14 cellular contexts compared by ENCODE assay signal in the genomic region with DNA sequence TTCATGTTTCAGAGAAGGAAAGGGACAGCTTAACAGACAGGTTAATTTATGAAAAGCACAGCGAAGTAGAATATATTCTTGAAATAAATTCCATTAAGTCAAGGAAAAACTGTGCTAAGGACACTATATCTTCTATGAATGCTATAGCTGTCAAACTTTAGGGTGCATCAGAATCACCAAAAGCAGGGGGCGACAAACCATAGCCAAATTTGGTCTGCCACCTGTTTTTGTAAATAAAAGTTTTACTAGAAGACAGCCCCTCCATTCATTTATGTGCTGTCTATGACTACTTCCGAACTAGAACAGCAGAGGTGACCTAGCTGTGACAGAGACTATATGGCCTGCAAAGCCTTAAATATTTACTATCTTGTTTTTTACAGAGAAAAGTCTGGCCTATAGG. TPM values are rescaled to one million over a fixed set of nuclear protein-coding genes. Genes with fewer than 3 reads are reported as not detected.
A peak's percentile ranks its signal among the peaks of the same experiment; 100 is the strongest.
DNase-seq lines count a peak whose midpoint lies in the region; ATAC-seq, FAIRE-seq and TF ChIP-seq lines count a peak whose summit lies in the region.
"Had no signal": no experiment of that assay in that cellular context is flagged by ENCODE, and none has a peak within 500 bp of the region (broad histone marks: within the 10 kb centered on the region; RNA-seq: fewer than 3 reads in every experiment).

No MANE protein-coding gene starts in this region.

- H3K27me3 ChIP-seq in HepG2 (ENCODE audit: control insufficient read depth in 1 of 2, insufficient read depth in 2 of 2, low read length in 2 of 2) (no peaks in the 10 kb centered on the region; a peak in 1 of 5 replicates), right lobe of liver (no peaks in the 10 kb centered on the region), OCI-LY1 (ENCODE audit: insufficient read depth, low read length) (no peaks in the 10 kb centered on the region), H1 (replicated peaks in 1 of 4; ENCODE audit: control insufficient read depth in 3 of 4, extremely low read depth in 1 of 4, insufficient read depth in 3 of 4, low read length in 3 of 4) (no peaks in the 10 kb centered on the region)

- H3K56ac ChIP-seq in H1 (replicated peaks; ENCODE audit: insufficient read length, low read depth, low read length), result no peak overlapping the region

- no peak overlapping the region for H2BK12ac ChIP-seq in H1 (ENCODE audit: low read depth, low read length)

- H3K23me2 ChIP-seq in H1 (ENCODE audit: low read depth, low read length), result no peaks in the 10 kb centered on the region

- CTCF ChIA-PET in HepG2 (lab: Yijun Ruan, JAX; ENCODE audit: low intra/inter-chr PET ratio, low total read pairs), result no interaction called here
- CTCF ChIA-PET in H1 (lab: Charles Lee; ENCODE audit: partially characterized antibody), result interaction anchor here (0.6 to 1.0 kb wide), 3 partner anchors 9 to 299 kb away, joined by 3 to 4 read pairs (median 3); no protein-coding TSS in a partner anchor

- in situ Hi-C loops in HepG2 (cut with HindIII; ENCODE audit: extremely low pct_ligation_motif_present, low pct_unique_long_range_greater_than_20kb), result no loop called here

- H3K9me3 Mint-ChIP-seq in type B pancreatic cell, result no peaks in the 10 kb centered on the region
- H3K9me3 Mint-ChIP-seq: activated T-helper 2 cell treated with anti-CD3 and anti-CD28 coated beads, Interferon-gamma antibody, Interleukin-2, Interleukin-4, amounts not matched to agents 10 μg/mL and 5 μg/mL and 100 μg/mL, durations not matched to agents 14 hours and 24 hours and 36 hours had no signal

- TF ChIP-seq RAD21 in HepG2 (CRISPR knock-in tag; IDR thresholded peaks at IDR 0.05) (no peak), H1 (IDR thresholded peaks at IDR 0.05 in 1 of 2, conservative IDR thresholded peaks at IDR 0.05 in 1 of 2; ENCODE audit: low read depth in 2 of 2, low read length in 2 of 2) (peak; percentile 47 to 52)

- H3K4me1 ChIP-seq in HepG2 (ENCODE audit: insufficient read depth, low read length), result no peaks in the 10 kb centered on the region
- peaks cover 0 to 31% (median 14%) of the 10 kb centered on the region in 4 donors for H3K4me1 ChIP-seq in right lobe of liver
- H3K4me1 ChIP-seq in OCI-LY1 (ENCODE audit: insufficient read depth, low read length, severe bottlenecking), result no peaks in the 10 kb centered on the region
- H3K4me1 ChIP-seq in H1 (replicated peaks in 1 of 4; ENCODE audit: control insufficient read depth in 3 of 4, insufficient read depth in 4 of 4, low read length in 3 of 4), result no peaks in the 10 kb centered on the region

- H2BK120ac ChIP-seq in H1 (replicated peaks; ENCODE audit: low read depth, low read length), result no peak overlapping the region

- no peaks in the 10 kb centered on the region for H3F3A ChIP-seq in OCI-LY1 (ENCODE audit: insufficient read depth, low read length)

- no peaks in the 10 kb centered on the region for H3K9me3 ChIP-seq in HepG2 (ENCODE audit: low read length)
- H3K9me3 ChIP-seq in right lobe of liver, result no peaks in the 10 kb centered on the region
- no peaks in the 10 kb centered on the region for H3K9me3 ChIP-seq in OCI-LY1 (ENCODE audit: low read length)
- H3K9me3 ChIP-seq in H1 (ENCODE audit: insufficient read depth in 2 of 2, low read depth in 1 of 2, low read length in 1 of 2), result no peaks in the 10 kb centered on the region
- H3K9me3 ChIP-seq: HAP-1 had no signal

- no peak overlapping the region for H3K14ac ChIP-seq in H1 (ENCODE audit: insufficient read length)

- no TSS peak for BruUV-seq in HepG2 (replicated peaks; lab: Mats Ljungman, UMichigan)

- no peak overlapping the region for H2AFZ ChIP-seq in HepG2 (ENCODE audit: low read length)
- no peak overlapping the region for H2AFZ ChIP-seq in OCI-LY1 (ENCODE audit: low read length)
- no peak overlapping the region for H2AFZ ChIP-seq in H1 (ENCODE audit: low read length)

- WGBS in HepG2 (ENCODE audit: low lambda C conversion rate), result 98% methylated on average over 3 of the region's 3 CpGs
- WGBS in right lobe of liver (ENCODE audit: insufficient coverage, low coverage, low lambda C conversion rate, missing lambda C conversion rate), result 83% methylated on average over 3 of the region's 3 CpGs
- 81% methylated on average over 3 of the region's 3 CpGs; no CpG with 5 or more reads in 1 of the 2 experiments for WGBS in H1 (ENCODE audit: extremely low coverage in 1 of 2, insufficient coverage in 1 of 2, insufficient read length in 1 of 2, insufficient replicate concordance in 2 of 2, low coverage in 1 of 2, low lambda C conversion rate in 2 of 2, missing lambda C conversion rate in 1 of 2), 2 experiments

- H4K8ac ChIP-seq in H1 (ENCODE audit: extremely low read depth, insufficient read depth, low read length), result no peak overlapping the region

- H3K27ac Mint-ChIP-seq in type B pancreatic cell, result no peak overlapping the region

- ATAC-seq in HepG2, result no peak
- ATAC-seq in right lobe of liver, result no peak

- H4K5ac ChIP-seq in H1 (ENCODE audit: insufficient read length, low read depth, low read length), result no peak overlapping the region

- no peak overlapping the region for H2BK15ac ChIP-seq in H1 (ENCODE audit: low read length)

- H3K9ac ChIP-seq in HepG2 (ENCODE audit: insufficient read depth, low read depth, low read length) (no peak overlapping the region), OCI-LY1 (ENCODE audit: low read length) (no peak overlapping the region), H1 (replicated peaks in 1 of 4; ENCODE audit: extremely low read depth in 1 of 4, low read depth in 3 of 4, low read length in 3 of 4) (no peak overlapping the region)

- H3K9me2 ChIP-seq in OCI-LY1 (ENCODE audit: low read depth, low read length), result no peaks in the 10 kb centered on the region

- 0 out of 2 replicates have a peak, but pooled peaks have one; percentile 9 for TF ChIP-seq CTCF in HepG2 (CRISPR knock-in tag; IDR thresholded peaks at IDR 0.05)
- TF ChIP-seq CTCF in right lobe of liver (IDR thresholded peaks at IDR 0.05), result no peak
- peak; percentile 36; the same call in 1 of the 2 replicates for TF ChIP-seq CTCF in OCI-LY1 (IDR thresholded peaks at IDR 0.05; ENCODE audit: low read length)
- TF ChIP-seq CTCF in H1 (IDR thresholded peaks at IDR 0.05; ENCODE audit: control extremely low read depth in 1 of 3, insufficient read depth in 1 of 3, low read depth in 1 of 3, low read length in 3 of 3), result peak in 2 of 3 experiments; percentile 20 to 35; a peak in 2 of 4 replicates
- peak; percentile 37 for TF ChIP-seq CTCF in type B pancreatic cell (conservative IDR thresholded peaks at IDR 0.05)

- POLR2A ChIA-PET in HepG2 (lab: Yijun Ruan, JAX) (no interaction called here), H1 (lab: Charles Lee; ENCODE audit: partially characterized antibody) (no interaction called here)

- H2BK20ac ChIP-seq in H1 (ENCODE audit: low read length), result no peak overlapping the region

- peaks cover 23 to 92% of the 10 kb centered on the region in 2 experiments for H3K36me3 ChIP-seq in HepG2 (replicated peaks in 1 of 2; ENCODE audit: control insufficient read depth in 1 of 2, insufficient read depth in 2 of 2, low read length in 2 of 2)
- peaks cover 0 to 54% (median 27%) of the 10 kb centered on the region in 4 donors for H3K36me3 ChIP-seq in right lobe of liver
- peaks cover 93% of the 10 kb centered on the region for H3K36me3 ChIP-seq in OCI-LY1 (ENCODE audit: insufficient read depth, low read length)
- peaks cover 15 to 72% (median 50%) of the 10 kb centered on the region in 4 experiments for H3K36me3 ChIP-seq in H1 (ENCODE audit: control insufficient read depth in 2 of 4, insufficient read depth in 4 of 4, low read length in 3 of 4)

- no peak overlapping the region for H3K4me3 Mint-ChIP-seq in type B pancreatic cell

- H3K27ac ChIP-seq in HepG2 (ENCODE audit: extremely low read length, insufficient read depth, low read length) (no peak overlapping the region), right lobe of liver (no peak overlapping the region), OCI-LY1 (ENCODE audit: low read depth, low read length, poor library complexity, severe bottlenecking) (no peak overlapping the region), H1 (ENCODE audit: low read depth, low read length) (no peak overlapping the region)

- no peak overlapping the region for H2AK5ac ChIP-seq in H1 (ENCODE audit: low read depth, low read length)

- TF ChIP-seq EP300 in HepG2 (IDR thresholded peaks at IDR 0.05; ENCODE audit: low read depth in 2 of 2, low read length in 2 of 2) (no peak), HepG2 (CRISPR knock-in tag; IDR thresholded peaks at IDR 0.05; ENCODE audit: borderline replicate concordance) (no peak), H1 (IDR thresholded peaks at IDR 0.05; ENCODE audit: borderline replicate concordance in 1 of 2, low read depth in 2 of 2, low read length in 2 of 2) (no peak)

- intact Hi-C loops in HepG2 (cut with micrococcal nuclease; ENCODE audit: unreplicated experiment) (loop anchor here (10.0 kb wide), 1 partner anchor 81 kb away; no protein-coding TSS in a partner anchor), right lobe of liver (cut with DNase I) (no loop called here)

- TF ChIP-seq POLR2A in HepG2 (IDR thresholded peaks at IDR 0.05; ENCODE audit: insufficient read depth in 1 of 2, low read depth in 2 of 2, low read length in 2 of 2) (no peak), right lobe of liver (IDR thresholded peaks at IDR 0.05) (no peak), H1 (IDR thresholded peaks at IDR 0.05; ENCODE audit: control extremely low read depth in 1 of 2, low read depth in 2 of 2, low read length in 2 of 2) (no peak)

- no peak overlapping the region for H3K4me3 ChIP-seq in HepG2 (replicated peaks in 1 of 3; ENCODE audit: insufficient read depth in 1 of 3, low read depth in 2 of 3, low read length in 3 of 3)
- no peak overlapping the region for H3K4me3 ChIP-seq in right lobe of liver
- no peak overlapping the region for H3K4me3 ChIP-seq in OCI-LY1 (ENCODE audit: low read depth, low read length, poor library complexity, severe bottlenecking)
- H3K4me3 ChIP-seq in H1 (ENCODE audit: extremely low read depth in 1 of 4, insufficient read depth in 2 of 4, low read depth in 3 of 4, low read length in 4 of 4), result no peak overlapping the region
- H3K4me3 ChIP-seq: HAP-1 had no signal

- no peak overlapping the region for H2BK5ac ChIP-seq in H1 (ENCODE audit: low read depth, low read length)

- H3K36me3 Mint-ChIP-seq in type B pancreatic cell, result peaks cover 43% of the 10 kb centered on the region

- no peak overlapping the region for H3K18ac ChIP-seq in H1 (ENCODE audit: extremely low read depth, low read length)

- H3K4ac ChIP-seq in H1 (replicated peaks; ENCODE audit: insufficient read length, low read depth, low read length), result no peak overlapping the region

- H3K4me2 ChIP-seq in HepG2 (ENCODE audit: low read depth, low read length) (no peak overlapping the region), OCI-LY1 (ENCODE audit: low read length) (no peak overlapping the region), H1 (ENCODE audit: insufficient read depth in 1 of 2, low read depth in 2 of 2, low read length in 2 of 2) (no peak overlapping the region)

- FAIRE-seq in HepG2 (lab: Jason Lieb, UNC) (no peak), H1 (lab: Jason Lieb, UNC) (no peak)

- peaks cover 11% of the 10 kb centered on the region for H4K20me1 ChIP-seq in HepG2 (ENCODE audit: insufficient read depth, low read length)
- no peaks in the 10 kb centered on the region for H4K20me1 ChIP-seq in OCI-LY1 (ENCODE audit: insufficient read depth, low read length)
- H4K20me1 ChIP-seq in H1 (replicated peaks in 1 of 2; ENCODE audit: control insufficient read depth in 1 of 2, insufficient read depth in 2 of 2, low read length in 2 of 2), result peaks cover 8 to 13% of the 10 kb centered on the region in 2 experiments

- no peak overlapping the region for H4K91ac ChIP-seq in H1 (replicated peaks; ENCODE audit: insufficient read length, low read length)

- no peaks in the 10 kb centered on the region for H3K4me1 Mint-ChIP-seq in type B pancreatic cell (ENCODE audit: unreplicated experiment)

- H3K23ac ChIP-seq in H1 (ENCODE audit: insufficient read length), result no peak overlapping the region

- no peaks in the 10 kb centered on the region for H3K27me3 Mint-ChIP-seq in type B pancreatic cell

- peaks cover 2% of the 10 kb centered on the region; the same call in 1 of the 2 replicates for H3K79me1 ChIP-seq in H1 (ENCODE audit: low read depth, low read length)

- H3K79me2 ChIP-seq in HepG2 (ENCODE audit: insufficient read depth, low read length), result peaks cover 37% of the 10 kb centered on the region
- H3K79me2 ChIP-seq in OCI-LY1 (ENCODE audit: insufficient read depth, low read length), result peaks cover 32% of the 10 kb centered on the region
- peaks cover 0 to 71% of the 10 kb centered on the region in 2 experiments; a peak in 2 of 4 replicates for H3K79me2 ChIP-seq in H1 (ENCODE audit: control insufficient read depth in 1 of 2, insufficient read depth in 2 of 2, low read length in 2 of 2)

- no peak for DNase-seq in HepG2 (ENCODE audit: low spot score)
- no peak for DNase-seq in right lobe of liver
- DNase-seq in H1 (ENCODE audit: low read depth in 1 of 2, low spot score in 2 of 2), result no peak
- no peak for DNase-seq in type B pancreatic cell (ENCODE audit: extremely low spot score, unreplicated experiment)
- no peak for DNase-seq in EL
- no peak for DNase-seq in NCI-H774 (lab: John Stamatoyannopoulos, UW)
- DNase-seq in NCI-H446 treated with DMSO at 0.1 percent for 48 hours (lab: John Stamatoyannopoulos, UW), result no peak
- DNase-seq: activated CD4-positive, CD25-positive, alpha-beta regulatory T cell; NCI-H2171; NK-92 treated with Interleukin-12 subunit alpha and Interleukin-12 subunit beta, amount 100 ng/mL, for 24 hours; stimulated activated CD4-positive, alpha-beta T cell treated with anti-CD3 and anti-CD28 coated beads, Interleukin-1b, Interleukin-23, amount 100 ng/mL, for 48 hours had no signal

RNA-seq across cellular contexts. Expression of gene PPP4R3A, which starts 25.9 kb away (rescaled TPM):
- total RNA-seq in HepG2 (2016; rRNA removed; fragmentation: Illumina TruSeq; extraction: Trizol), result 57.4 and 89.0 TPM in 2 replicates
- total RNA-seq in HepG2 (2016; cell fraction: cytosol; rRNA removed; fragmentation: Illumina TruSeq; extraction: Trizol; ENCODE audit: low read depth), result 19.7 and 21.2 TPM in 2 replicates
- 60.8 and 82.7 TPM in 2 replicates for total RNA-seq in HepG2 (2016; cell fraction: insoluble cytoplasmic fraction; rRNA removed; fragmentation: Illumina TruSeq; extraction: Trizol)
- 40.5 and 42.1 TPM in 2 replicates for total RNA-seq in HepG2 (2016; cell fraction: membrane; rRNA removed; fragmentation: Illumina TruSeq; extraction: Trizol)
- total RNA-seq in HepG2 (2016; cell fraction: nucleus; rRNA removed; fragmentation: Illumina TruSeq; extraction: Trizol), result 63.0 and 72.1 TPM in 2 replicates
- polyA plus RNA-seq in HepG2 (2011; rRNA removed), result 22.3 and 22.5 TPM in 2 replicates
- 11.4 and 17.4 TPM in 2 replicates for polyA plus RNA-seq in HepG2 (2011; cell fraction: cytosol; rRNA removed)
- polyA plus RNA-seq in HepG2 (2011; cell fraction: nucleus; rRNA removed), result 26.8 and 27.5 TPM in 2 replicates
- 39.0 and 43.9 TPM in 2 replicates for polyA plus RNA-seq in HepG2 (2012)
- 4.7 and 5.3 TPM in 2 replicates for polyA plus RNA-seq in HepG2 (2016; cell fraction: cytosol; fragmentation: Illumina TruSeq; extraction: Trizol; ENCODE audit: low read depth)
- polyA plus RNA-seq in HepG2 (2016; cell fraction: insoluble cytoplasmic fraction; fragmentation: Illumina TruSeq; extraction: Trizol; ENCODE audit: low read depth), result 74.1 and 82.9 TPM in 2 replicates
- polyA plus RNA-seq in HepG2 (2016; cell fraction: membrane; fragmentation: Illumina TruSeq; extraction: Trizol; ENCODE audit: low read depth), result 18.0 and 19.0 TPM in 2 replicates
- 99.9 and 101 TPM in 2 replicates for polyA plus RNA-seq in HepG2 (2016; cell fraction: nucleus; fragmentation: Illumina TruSeq; extraction: Trizol; ENCODE audit: insufficient read depth, low read depth)
- polyA minus RNA-seq in HepG2 (2011; rRNA and poly(A)+ RNA removed; ENCODE audit: low replicate concordance), result 16.2 and 31.7 TPM in 2 replicates
- polyA minus RNA-seq in HepG2 (2011; cell fraction: cytosol; rRNA and poly(A)+ RNA removed), result 26.6 and 29.5 TPM in 2 replicates
- polyA minus RNA-seq in HepG2 (2011; cell fraction: nucleus; rRNA and poly(A)+ RNA removed), result 68.9 and 69.3 TPM in 2 replicates
- 10 to 100 TPM; 30.5 to 45.9 (median 39.6) TPM for total RNA-seq in right lobe of liver
- 116 and 122 TPM in 2 replicates for total RNA-seq in H1 (2021; fragmentation: NEBNext Ultra II Directional; extraction: Animal tissue kit (Norgen Biotek cat#: 25700))
- polyA plus RNA-seq in H1 (2011; rRNA removed), result 30.2 and 31.7 TPM in 2 replicates
- 43.9 TPM for polyA plus RNA-seq in H1 (2011; cell fraction: cytosol; rRNA removed)
- polyA plus RNA-seq in H1 (2011; cell fraction: nucleus; rRNA removed), result 28.6 TPM
- 79.0 to 97.3 TPM (median 92.1 TPM) in 4 replicates for polyA plus RNA-seq in H1 (2012, experiment 1 of 2)
- 7.4 TPM for polyA plus RNA-seq in H1 (2012, experiment 2 of 2)
- polyA plus RNA-seq in H1 (2013, experiment 1 of 2), result 61.9 TPM
- 59.9 TPM for polyA plus RNA-seq in H1 (2013, experiment 2 of 2)
- 51.4 and 51.8 TPM in 2 replicates for polyA minus RNA-seq in H1 (2011; rRNA and poly(A)+ RNA removed)
- 59.7 TPM for polyA minus RNA-seq in H1 (2011; cell fraction: cytosol; rRNA and poly(A)+ RNA removed)
- polyA minus RNA-seq in H1 (2011; cell fraction: nucleus; rRNA and poly(A)+ RNA removed), result 54.8 TPM
- total RNA-seq in type B pancreatic cell (ENCODE audit: low replicate concordance), result 111 and 130 TPM in 2 replicates

Comparison
In these comparisons a context has a peak if more than half of its experiments do, and no peak if none do; other contexts are left out.
1. CTCF ChIP-seq: peak in HepG2 (single experiment), OCI-LY1 (single experiment), H1 (2 of 3) and type B pancreatic cell (single experiment); none in right lobe of liver (0 of 4).
2. Of the 41 proteins assayed by ChIP-seq in both HepG2 and H1: peak only in HepG2: none; only in H1: RAD21; in both: CTCF; in neither: 39.